33 cellular contexts compared by ENCODE assay signal in the genomic region with DNA sequence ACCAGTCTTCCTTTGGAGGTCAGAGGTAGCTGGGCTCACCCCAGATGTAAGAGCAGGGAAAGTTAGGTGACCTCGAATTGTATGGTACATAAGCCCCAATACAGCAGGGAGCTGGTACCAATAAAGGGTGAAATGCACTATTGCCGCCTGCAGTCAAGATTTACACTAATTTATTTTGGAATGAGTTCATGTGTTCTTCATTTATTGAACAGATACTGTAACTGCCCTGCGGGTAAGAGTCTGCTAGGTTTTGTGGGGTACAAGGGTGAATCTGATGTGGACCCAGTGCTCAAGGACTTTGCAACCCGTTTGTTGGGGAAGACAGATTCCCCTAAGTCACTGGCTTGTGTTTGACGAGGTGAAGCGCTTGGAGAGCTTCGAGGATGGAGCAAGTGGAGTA. TPM values are rescaled to one million over a fixed set of nuclear protein-coding genes. Genes with fewer than 3 reads are reported as not detected.
"Had no signal": no experiment of that assay in that cellular context is flagged by ENCODE, and none has a peak within 500 bp of the region (broad histone marks: within the 10 kb centered on the region; RNA-seq: fewer than 3 reads in every experiment).

No MANE protein-coding gene starts in this region.

- H3K9me3 Mint-ChIP-seq: activated naive CD8-positive, alpha-beta T cell treated with anti-CD3 and anti-CD28 coated beads, Interleukin-2, amount 10 ng/mL, durations not matched to agents 7 days and 5 days; activated T-cell treated with anti-CD3 and anti-CD28 coated beads, Interleukin-2, amount 50 U/mL, for 72 hours; brain; effector memory CD8-positive, alpha-beta T cell; natural killer cell treated with Interleukin-12 subunit alpha and Interleukin-12 subunit beta and Interleukin-15 and Interleukin-18, amount 100 ng/mL, for 72 hours; stimulated activated naive B cell treated with anti-CD40 and anti-IgM and Interleukin-4, amounts not matched to agents 10 μg/mL and 1 μg/mL and 100 μg/mL, for 72 hours; T-helper 1 cell treated with Interleukin-12 subunit alpha and Interleukin-12 subunit beta and Interleukin-4 antibody, amounts not matched to agents 30 μg/mL and 1 μg/mL, for 36 hours had no signal

- ATAC-seq: activated CD4-positive, alpha-beta T cell treated with anti-CD3 and anti-CD28 coated beads for 36 hours; activated CD8-positive, alpha-beta memory T cell treated with anti-CD3 and anti-CD28 coated beads, Interleukin-2, amount 10 ng/mL, durations not matched to agents 7 days and 5 days; activated CD8-positive, alpha-beta T cell treated with anti-CD3 and anti-CD28 coated beads, Interleukin-2, amount 10 ng/mL, durations not matched to agents 7 days and 5 days; activated T-cell treated with anti-CD3 and anti-CD28 coated beads, Interleukin-2, amount 50 U/mL, for 72 hours; effector memory CD8-positive, alpha-beta T cell; gastrocnemius medialis; mucosa of descending colon; natural killer cell treated with Interleukin-12 subunit alpha and Interleukin-12 subunit beta and Interleukin-15 and Interleukin-18, amount 100 ng/mL, for 72 hours; psoas muscle; stimulated activated naive B cell treated with anti-CD40 and anti-IgM and Interleukin-4, amounts not matched to agents 10 μg/mL and 1 μg/mL and 100 μg/mL, for 72 hours; upper lobe of right lung had no signal

- H3K9me3 ChIP-seq: ascending aorta, gastrocnemius medialis, left ventricle myocardium inferior, mucosa of descending colon, psoas muscle, suprapubic skin, tibial artery, upper lobe of right lung had no signal

- H3K9ac ChIP-seq: parathyroid adenoma had no signal

- H3K27ac ChIP-seq: ascending aorta, cardiac muscle cell, gastrocnemius medialis, left ventricle myocardium inferior, parathyroid adenoma, psoas muscle, suprapubic skin, tibial artery, upper lobe of right lung had no signal

- H3K27ac Mint-ChIP-seq: activated CD4-positive, alpha-beta T cell treated with anti-CD3 and anti-CD28 coated beads for 36 hours; activated CD8-positive, alpha-beta memory T cell treated with anti-CD3 and anti-CD28 coated beads, Interleukin-2, amount 10 ng/mL, durations not matched to agents 7 days and 5 days; activated CD8-positive, alpha-beta T cell treated with anti-CD3 and anti-CD28 coated beads, Interleukin-2, amount 10 ng/mL, durations not matched to agents 7 days and 5 days; activated naive CD8-positive, alpha-beta T cell treated with anti-CD3 and anti-CD28 coated beads, Interleukin-2, amount 10 ng/mL, durations not matched to agents 7 days and 5 days; activated T-cell treated with anti-CD3 and anti-CD28 coated beads, Interleukin-2, amount 50 U/mL, for 72 hours; effector memory CD8-positive, alpha-beta T cell; natural killer cell treated with Interleukin-12 subunit alpha and Interleukin-12 subunit beta and Interleukin-15 and Interleukin-18, amount 100 ng/mL, for 72 hours; stimulated activated naive B cell treated with anti-CD40 and anti-IgM and Interleukin-4, amounts not matched to agents 10 μg/mL and 1 μg/mL and 100 μg/mL, for 72 hours; T-helper 1 cell treated with Interleukin-12 subunit alpha and Interleukin-12 subunit beta and Interleukin-4 antibody, amounts not matched to agents 30 μg/mL and 1 μg/mL, for 36 hours had no signal

- H2AFZ ChIP-seq: parathyroid adenoma had no signal

- DNase-seq: activated CD4-positive, alpha-beta T cell treated with anti-CD3 and anti-CD28 coated beads for 36 hours; activated CD4-positive, CD25-positive, alpha-beta regulatory T cell; activated CD8-positive, alpha-beta memory T cell treated with anti-CD3 and anti-CD28 coated beads, Interleukin-2, amount 10 ng/mL, durations not matched to agents 7 days and 5 days; activated CD8-positive, alpha-beta T cell treated with anti-CD3 and anti-CD28 coated beads, Interleukin-2, amount 10 ng/mL, durations not matched to agents 7 days and 5 days; activated naive CD4-positive, alpha-beta T cell treated with Interleukin-2 at 50 U/mL for 16 hours; activated naive CD8-positive, alpha-beta T cell treated with anti-CD3 and anti-CD28 coated beads, Interleukin-2, amount 10 ng/mL, durations not matched to agents 7 days and 5 days; activated T-cell treated with anti-CD3 and anti-CD28 coated beads, Interleukin-2, amount 50 U/mL, for 72 hours; cerebellar nuclear complex; cortex of kidney; effector memory CD8-positive, alpha-beta T cell; erythroblast; gastrocnemius medialis; glutamatergic neuron; left ventricle myocardium inferior; mucosa of descending colon; nucleus accumbens; psoas muscle; stimulated activated CD4-positive, alpha-beta T cell treated with anti-CD3 and anti-CD28 coated beads, Interleukin-15, amount 100 ng/mL, for 24 hours; stimulated activated CD4-positive, alpha-beta T cell treated with anti-CD3 and anti-CD28 coated beads, Interleukin-2, amount 100 ng/mL, for 24 hours; stimulated activated naive B cell treated with anti-CD40 and anti-IgM and Interleukin-4, amounts not matched to agents 10 μg/mL and 1 μg/mL and 100 μg/mL, for 72 hours; T1000; tibial artery; upper lobe of right lung had no signal

- H3K4me3 Mint-ChIP-seq: activated CD4-positive, alpha-beta T cell treated with anti-CD3 and anti-CD28 coated beads for 36 hours; activated CD8-positive, alpha-beta memory T cell treated with anti-CD3 and anti-CD28 coated beads, Interleukin-2, amount 10 ng/mL, durations not matched to agents 7 days and 5 days; activated CD8-positive, alpha-beta T cell treated with anti-CD3 and anti-CD28 coated beads, Interleukin-2, amount 10 ng/mL, durations not matched to agents 7 days and 5 days; activated naive CD8-positive, alpha-beta T cell treated with anti-CD3 and anti-CD28 coated beads, Interleukin-2, amount 10 ng/mL, durations not matched to agents 7 days and 5 days; activated T-cell treated with anti-CD3 and anti-CD28 coated beads, Interleukin-2, amount 50 U/mL, for 72 hours; effector memory CD8-positive, alpha-beta T cell; natural killer cell treated with Interleukin-12 subunit alpha and Interleukin-12 subunit beta and Interleukin-15 and Interleukin-18, amount 100 ng/mL, for 72 hours; stimulated activated naive B cell treated with anti-CD40 and anti-IgM and Interleukin-4, amounts not matched to agents 10 μg/mL and 1 μg/mL and 100 μg/mL, for 72 hours; T-helper 1 cell treated with Interleukin-12 subunit alpha and Interleukin-12 subunit beta and Interleukin-4 antibody, amounts not matched to agents 30 μg/mL and 1 μg/mL, for 36 hours had no signal

- H3K4me3 ChIP-seq: ascending aorta, cardiac muscle cell, gastrocnemius medialis, left ventricle myocardium inferior, lung, mucosa of descending colon, psoas muscle, suprapubic skin, tibial artery, upper lobe of right lung had no signal

- H3K27me3 Mint-ChIP-seq: activated CD4-positive, alpha-beta T cell treated with anti-CD3 and anti-CD28 coated beads for 36 hours; activated CD8-positive, alpha-beta memory T cell treated with anti-CD3 and anti-CD28 coated beads, Interleukin-2, amount 10 ng/mL, durations not matched to agents 7 days and 5 days; activated naive CD8-positive, alpha-beta T cell treated with anti-CD3 and anti-CD28 coated beads, Interleukin-2, amount 10 ng/mL, durations not matched to agents 7 days and 5 days; effector memory CD8-positive, alpha-beta T cell; natural killer cell treated with Interleukin-12 subunit alpha and Interleukin-12 subunit beta and Interleukin-15 and Interleukin-18, amount 100 ng/mL, for 72 hours; stimulated activated naive B cell treated with anti-CD40 and anti-IgM and Interleukin-4, amounts not matched to agents 10 μg/mL and 1 μg/mL and 100 μg/mL, for 72 hours had no signal

- H3K27me3 ChIP-seq: ascending aorta, cardiac muscle cell, gastrocnemius medialis, suprapubic skin, tibial artery, upper lobe of right lung had no signal

RNA-seq across cellular contexts. Expression of a gene that starts 31.1 kb away (rescaled TPM):
- total RNA-seq: activated CD8-positive, alpha-beta memory T cell treated with anti-CD3 and anti-CD28 coated beads, Interleukin-2, amount 10 ng/mL, durations not matched to agents 7 days and 5 days; activated CD8-positive, alpha-beta T cell treated with anti-CD3 and anti-CD28 coated beads, Interleukin-2, amount 10 ng/mL, durations not matched to agents 7 days and 5 days; activated naive CD8-positive, alpha-beta T cell treated with anti-CD3 and anti-CD28 coated beads, Interleukin-2, amount 10 ng/mL, durations not matched to agents 7 days and 5 days; ascending aorta; cardiac muscle cell; gastrocnemius medialis; left ventricle myocardium inferior; lung; mesenteric fat pad; mucosa of descending colon; myocyte; natural killer cell treated with Interleukin-12 subunit alpha and Interleukin-12 subunit beta and Interleukin-15 and Interleukin-18, amount 100 ng/mL, for 72 hours; psoas muscle; suprapubic skin; upper lobe of right lung had no signal
